Comparison of ENCODE assay signal across 1 cellular context in the genomic region with DNA sequence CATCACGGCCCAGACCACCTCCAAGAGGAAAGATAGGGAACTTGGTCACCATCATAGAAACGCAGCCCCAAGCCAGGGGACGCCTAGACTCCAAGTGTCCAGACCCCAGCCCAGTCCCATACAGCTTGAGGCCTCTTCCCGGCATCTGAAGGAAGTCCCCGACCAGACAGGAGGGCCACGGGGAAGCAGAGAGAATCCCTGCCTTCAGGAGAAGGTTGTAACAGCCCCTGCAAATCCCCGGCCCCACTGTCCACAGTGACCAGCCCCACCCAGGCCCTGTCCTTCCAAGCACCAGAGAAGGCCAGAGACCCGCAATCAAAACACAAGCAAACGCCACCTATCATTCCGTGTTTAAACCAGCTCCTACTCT.
TF ChIP-seq lines count a peak whose summit lies in the region.

No MANE protein-coding gene starts in this region.

TF ChIP-seq in GM12878, 131 proteins besides CTCF, POLR2A, EP300 and RAD21 (continued from another document):
- TF ChIP-seq, protein P1, sequence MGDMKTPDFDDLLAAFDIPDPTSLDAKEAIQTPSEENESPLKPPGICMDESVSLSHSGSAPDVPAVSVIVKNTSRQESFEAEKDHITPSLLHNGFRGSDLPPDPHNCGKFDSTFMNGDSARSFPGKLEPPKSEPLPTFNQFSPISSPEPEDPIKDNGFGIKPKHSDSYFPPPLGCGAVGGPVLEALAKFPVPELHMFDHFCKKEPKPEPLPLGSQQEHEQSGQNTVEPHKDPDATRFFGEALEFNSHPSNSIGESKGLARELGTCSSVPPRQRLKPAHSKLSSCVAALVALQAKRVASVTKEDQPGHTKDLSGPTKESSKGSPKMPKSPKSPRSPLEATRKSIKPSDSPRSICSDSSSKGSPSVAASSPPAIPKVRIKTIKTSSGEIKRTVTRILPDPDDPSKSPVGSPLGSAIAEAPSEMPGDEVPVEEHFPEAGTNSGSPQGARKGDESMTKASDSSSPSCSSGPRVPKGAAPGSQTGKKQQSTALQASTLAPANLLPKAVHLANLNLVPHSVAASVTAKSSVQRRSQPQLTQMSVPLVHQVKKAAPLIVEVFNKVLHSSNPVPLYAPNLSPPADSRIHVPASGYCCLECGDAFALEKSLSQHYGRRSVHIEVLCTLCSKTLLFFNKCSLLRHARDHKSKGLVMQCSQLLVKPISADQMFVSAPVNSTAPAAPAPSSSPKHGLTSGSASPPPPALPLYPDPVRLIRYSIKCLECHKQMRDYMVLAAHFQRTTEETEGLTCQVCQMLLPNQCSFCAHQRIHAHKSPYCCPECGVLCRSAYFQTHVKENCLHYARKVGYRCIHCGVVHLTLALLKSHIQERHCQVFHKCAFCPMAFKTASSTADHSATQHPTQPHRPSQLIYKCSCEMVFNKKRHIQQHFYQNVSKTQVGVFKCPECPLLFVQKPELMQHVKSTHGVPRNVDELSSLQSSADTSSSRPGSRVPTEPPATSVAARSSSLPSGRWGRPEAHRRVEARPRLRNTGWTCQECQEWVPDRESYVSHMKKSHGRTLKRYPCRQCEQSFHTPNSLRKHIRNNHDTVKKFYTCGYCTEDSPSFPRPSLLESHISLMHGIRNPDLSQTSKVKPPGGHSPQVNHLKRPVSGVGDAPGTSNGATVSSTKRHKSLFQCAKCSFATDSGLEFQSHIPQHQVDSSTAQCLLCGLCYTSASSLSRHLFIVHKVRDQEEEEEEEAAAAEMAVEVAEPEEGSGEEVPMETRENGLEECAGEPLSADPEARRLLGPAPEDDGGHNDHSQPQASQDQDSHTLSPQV (IDR thresholded peaks at IDR 0.05), result no peak
